ENCODE assay signal across 1 cellular context in genomic region chr12:124645530-124646244, GRCh38.
TF ChIP-seq lines count a peak whose summit lies in the region.

No MANE protein-coding gene starts in this region.

TF ChIP-seq in GM23338, 12 proteins besides CTCF, POLR2A, EP300 and RAD21 (continued from another document):
- no peak for TF ChIP-seq REST (IDR thresholded peaks at IDR 0.05; ENCODE audit: unreplicated experiment)
